ENCODE assay signal across 18 cellular contexts in the genomic region with DNA sequence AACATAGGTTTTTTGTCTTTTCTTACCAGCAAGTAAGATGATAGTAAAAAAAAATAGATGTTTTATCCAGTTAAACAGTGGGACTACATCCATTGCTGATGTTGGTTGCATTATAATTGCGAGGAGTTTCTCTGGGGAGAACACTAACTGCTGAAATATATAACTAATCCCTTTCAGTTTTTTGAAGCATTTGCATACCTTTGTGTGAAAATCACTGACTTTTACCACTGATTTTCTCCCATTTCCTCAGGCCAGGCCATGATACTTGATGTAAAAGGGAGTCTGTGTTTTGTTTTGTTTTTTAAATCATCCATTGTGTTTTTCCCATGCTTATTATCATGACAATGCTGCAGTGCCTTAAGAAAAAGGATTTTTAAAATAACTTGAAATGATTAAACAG.
A peak's percentile ranks its signal among the peaks of the same experiment; 100 is the strongest.
DNase-seq lines count a peak whose midpoint lies in the region; ATAC-seq and TF ChIP-seq lines count a peak whose summit lies in the region.
"Had no signal": no experiment of that assay in that cellular context is flagged by ENCODE, and none has a peak within 500 bp of the region (broad histone marks: within the 10 kb centered on the region; RNA-seq: fewer than 3 reads in every experiment).

No MANE protein-coding gene starts in this region.

- H3K27me3 Mint-ChIP-seq in neural progenitor cell (ENCODE audit: insufficient read depth, low read depth): no peaks in the 10 kb centered on the region
- H3K27me3 Mint-ChIP-seq: CD4-positive, alpha-beta memory T cell; IgD-negative memory B cell had no signal

- H3K79me2 ChIP-seq in OCI-LY1 (ENCODE audit: insufficient read depth, low read length) (no peaks in the 10 kb centered on the region), neural progenitor cell (ENCODE audit: low read depth) (no peaks in the 10 kb centered on the region)

- H3K4me3 ChIP-seq in HUES48 (ENCODE audit: low read depth, low read length) (no peak overlapping the region; the same call in 1 of the 2 replicates), OCI-LY1 (ENCODE audit: low read depth, low read length, poor library complexity, severe bottlenecking) (no peak overlapping the region), neural progenitor cell (no peak overlapping the region)
- H3K4me3 ChIP-seq: A549, BLaER1, GM23248 had no signal

- ATAC-seq in GM18519 (IDR thresholded peaks at IDR 0.05; ENCODE audit: low FRiP score, unreplicated experiment) (no peak), HG03139 (IDR thresholded peaks at IDR 0.05; ENCODE audit: unreplicated experiment) (no peak), GM19328 (IDR thresholded peaks at IDR 0.05; ENCODE audit: unreplicated experiment) (no peak)
- ATAC-seq: A549, HepG2 had no signal

- H4K20me1 ChIP-seq in OCI-LY1 (ENCODE audit: insufficient read depth, low read length) (no peaks in the 10 kb centered on the region), neural progenitor cell (ENCODE audit: low read depth) (no peaks in the 10 kb centered on the region)
- H4K20me1 ChIP-seq: BLaER1 had no signal

- DNase-seq in neural progenitor cell (ENCODE audit: low spot score) (no peak), amygdala (lab: John Stamatoyannopoulos, UW) (no peak)
- DNase-seq: CD4-positive, alpha-beta memory T cell; DMS79 treated with DMSO at 0.1 percent for 48 hours; GF-D8; GM23248; Kasumi-1; KBM-7 had no signal

- H3K36me3 Mint-ChIP-seq in neural progenitor cell: no peaks in the 10 kb centered on the region
- H3K36me3 Mint-ChIP-seq: CD14-positive monocyte; CD4-positive, alpha-beta memory T cell; IgD-negative memory B cell had no signal

- H2AFZ ChIP-seq in OCI-LY1 (ENCODE audit: low read length): 0 out of 2 replicates have a peak overlapping the region, but pooled peaks have one; percentile 23
- peak overlapping the region; percentile 29 for H2AFZ ChIP-seq in neural progenitor cell (replicated peaks)
- H2AFZ ChIP-seq: GM23248 had no signal

- H3K36me3 ChIP-seq in HUES48 (ENCODE audit: control insufficient read depth, insufficient read depth, low read length) (no peaks in the 10 kb centered on the region), OCI-LY1 (ENCODE audit: insufficient read depth, low read length) (no peaks in the 10 kb centered on the region), neural progenitor cell (no peaks in the 10 kb centered on the region)
- H3K36me3 ChIP-seq: BLaER1 had no signal

- H3K9me3 ChIP-seq in HUES48 (ENCODE audit: control insufficient read depth, insufficient read depth, low read length): no peaks in the 10 kb centered on the region
- H3K9me3 ChIP-seq in OCI-LY1 (ENCODE audit: low read length): 0 out of 2 replicates have a peak, but pooled peaks cover 3% of the 10 kb centered on the region
- no peaks in the 10 kb centered on the region for H3K9me3 ChIP-seq in neural progenitor cell (ENCODE audit: low read depth)
- H3K9me3 ChIP-seq: A549, BLaER1 had no signal

- H3K4me3 Mint-ChIP-seq in neural progenitor cell: no peak overlapping the region
- H3K4me3 Mint-ChIP-seq: CD14-positive monocyte; CD4-positive, alpha-beta memory T cell had no signal

- H3K4me1 Mint-ChIP-seq in neural progenitor cell: peaks cover 26% of the 10 kb centered on the region
- H3K4me1 Mint-ChIP-seq: CD4-positive, alpha-beta memory T cell; IgD-negative memory B cell had no signal

- no peak overlapping the region for H3K9ac ChIP-seq in HUES48 (ENCODE audit: low read depth, low read length)
- no peak overlapping the region for H3K9ac ChIP-seq in OCI-LY1 (ENCODE audit: low read length)
- H3K9ac ChIP-seq in neural progenitor cell: no peak overlapping the region
- H3K9ac ChIP-seq: BLaER1, GM23248 had no signal

- no peaks in the 10 kb centered on the region for H3K27me3 ChIP-seq in HUES48 (ENCODE audit: control insufficient read depth, insufficient read depth, low read length)
- no peaks in the 10 kb centered on the region for H3K27me3 ChIP-seq in OCI-LY1 (ENCODE audit: insufficient read depth, low read length)
- no peaks in the 10 kb centered on the region for H3K27me3 ChIP-seq in neural progenitor cell
- H3K27me3 ChIP-seq: BLaER1 had no signal

- H3F3A ChIP-seq in OCI-LY1 (ENCODE audit: insufficient read depth, low read length) (no peaks in the 10 kb centered on the region), neural progenitor cell (ENCODE audit: low read depth) (no peaks in the 10 kb centered on the region)

- TF ChIP-seq CTCF in OCI-LY1 (IDR thresholded peaks at IDR 0.05; ENCODE audit: low read length): no peak
- TF ChIP-seq CTCF in neural progenitor cell (IDR thresholded peaks at IDR 0.05): no peak

- no peaks in the 10 kb centered on the region for H3K9me2 ChIP-seq in OCI-LY1 (ENCODE audit: low read depth, low read length)

- H3K4me2 ChIP-seq in OCI-LY1 (ENCODE audit: low read length): no peak overlapping the region
- H3K4me2 ChIP-seq in neural progenitor cell: no peak overlapping the region
- H3K4me2 ChIP-seq: A549, BLaER1 had no signal

- H3K27ac ChIP-seq in HUES48 (ENCODE audit: low read depth, low read length) (peak overlapping the region; percentile 59), OCI-LY1 (ENCODE audit: low read depth, low read length, poor library complexity, severe bottlenecking) (no peak overlapping the region), neural progenitor cell (no peak overlapping the region)
- H3K27ac ChIP-seq: A549, BLaER1, GM23248 had no signal

- peaks cover 39% of the 10 kb centered on the region for H3K4me1 ChIP-seq in HUES48 (ENCODE audit: control insufficient read depth, insufficient read depth, low read length)
- peaks cover 47% of the 10 kb centered on the region for H3K4me1 ChIP-seq in OCI-LY1 (ENCODE audit: insufficient read depth, low read length, severe bottlenecking)
- peaks cover 8% of the 10 kb centered on the region for H3K4me1 ChIP-seq in neural progenitor cell

- H3K27ac Mint-ChIP-seq in neural progenitor cell: no peak overlapping the region
- H3K27ac Mint-ChIP-seq: CD14-positive monocyte; CD4-positive, alpha-beta memory T cell; IgD-negative memory B cell had no signal

- H3K9me3 Mint-ChIP-seq in neural progenitor cell: no peaks in the 10 kb centered on the region
